In the genomic region with DNA sequence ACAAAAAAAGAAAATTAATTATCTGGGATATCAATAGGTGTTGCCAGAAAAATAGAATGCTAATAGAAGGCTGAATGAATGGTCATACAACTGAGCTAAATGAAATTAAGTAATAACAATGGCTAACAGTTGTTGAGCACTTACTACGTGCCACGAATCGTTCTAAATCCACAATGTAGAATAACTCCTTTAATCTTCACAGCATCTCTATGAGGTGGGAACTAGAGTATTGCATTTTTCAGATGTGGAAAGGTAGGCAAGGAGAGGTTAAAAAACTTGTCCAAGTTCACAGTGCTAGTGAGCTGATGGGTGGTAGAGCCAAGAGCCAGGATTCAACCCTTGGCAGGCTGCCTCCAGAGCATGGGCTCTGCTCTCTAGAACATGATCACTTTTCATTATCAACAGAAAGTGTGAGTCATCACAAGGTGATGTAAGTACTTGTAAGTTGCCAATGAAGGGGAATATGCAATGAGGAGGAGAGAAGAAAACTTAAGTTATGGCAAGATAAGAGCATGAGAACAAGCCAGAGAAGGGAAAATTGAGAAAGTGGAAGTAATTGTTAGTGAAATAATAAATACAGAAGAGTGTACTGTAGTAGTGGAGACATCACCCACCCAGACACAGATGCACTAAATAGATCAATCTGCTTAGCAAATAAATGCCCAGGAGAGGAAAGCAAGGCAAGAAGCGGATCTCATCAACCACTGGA, we compare ENCODE assay signal across 1 cellular context.
A peak's percentile ranks its signal among the peaks of the same experiment; 100 is the strongest.
TF ChIP-seq lines count a peak whose summit lies in the region.

No MANE protein-coding gene starts in this region.

TF ChIP-seq in K562, 482 proteins besides CTCF, POLR2A, EP300 and RAD21 (continued from another document):
- TF ChIP-seq, protein P1, sequence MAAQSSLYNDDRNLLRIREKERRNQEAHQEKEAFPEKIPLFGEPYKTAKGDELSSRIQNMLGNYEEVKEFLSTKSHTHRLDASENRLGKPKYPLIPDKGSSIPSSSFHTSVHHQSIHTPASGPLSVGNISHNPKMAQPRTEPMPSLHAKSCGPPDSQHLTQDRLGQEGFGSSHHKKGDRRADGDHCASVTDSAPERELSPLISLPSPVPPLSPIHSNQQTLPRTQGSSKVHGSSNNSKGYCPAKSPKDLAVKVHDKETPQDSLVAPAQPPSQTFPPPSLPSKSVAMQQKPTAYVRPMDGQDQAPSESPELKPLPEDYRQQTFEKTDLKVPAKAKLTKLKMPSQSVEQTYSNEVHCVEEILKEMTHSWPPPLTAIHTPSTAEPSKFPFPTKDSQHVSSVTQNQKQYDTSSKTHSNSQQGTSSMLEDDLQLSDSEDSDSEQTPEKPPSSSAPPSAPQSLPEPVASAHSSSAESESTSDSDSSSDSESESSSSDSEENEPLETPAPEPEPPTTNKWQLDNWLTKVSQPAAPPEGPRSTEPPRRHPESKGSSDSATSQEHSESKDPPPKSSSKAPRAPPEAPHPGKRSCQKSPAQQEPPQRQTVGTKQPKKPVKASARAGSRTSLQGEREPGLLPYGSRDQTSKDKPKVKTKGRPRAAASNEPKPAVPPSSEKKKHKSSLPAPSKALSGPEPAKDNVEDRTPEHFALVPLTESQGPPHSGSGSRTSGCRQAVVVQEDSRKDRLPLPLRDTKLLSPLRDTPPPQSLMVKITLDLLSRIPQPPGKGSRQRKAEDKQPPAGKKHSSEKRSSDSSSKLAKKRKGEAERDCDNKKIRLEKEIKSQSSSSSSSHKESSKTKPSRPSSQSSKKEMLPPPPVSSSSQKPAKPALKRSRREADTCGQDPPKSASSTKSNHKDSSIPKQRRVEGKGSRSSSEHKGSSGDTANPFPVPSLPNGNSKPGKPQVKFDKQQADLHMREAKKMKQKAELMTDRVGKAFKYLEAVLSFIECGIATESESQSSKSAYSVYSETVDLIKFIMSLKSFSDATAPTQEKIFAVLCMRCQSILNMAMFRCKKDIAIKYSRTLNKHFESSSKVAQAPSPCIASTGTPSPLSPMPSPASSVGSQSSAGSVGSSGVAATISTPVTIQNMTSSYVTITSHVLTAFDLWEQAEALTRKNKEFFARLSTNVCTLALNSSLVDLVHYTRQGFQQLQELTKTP (IDR thresholded peaks at IDR 0.05; ENCODE audit: low read depth in 1 of 2, partially characterized antibody in 2 of 2): peak in 1 of 2 experiments; percentile 74
- TF ChIP-seq, protein P2, sequence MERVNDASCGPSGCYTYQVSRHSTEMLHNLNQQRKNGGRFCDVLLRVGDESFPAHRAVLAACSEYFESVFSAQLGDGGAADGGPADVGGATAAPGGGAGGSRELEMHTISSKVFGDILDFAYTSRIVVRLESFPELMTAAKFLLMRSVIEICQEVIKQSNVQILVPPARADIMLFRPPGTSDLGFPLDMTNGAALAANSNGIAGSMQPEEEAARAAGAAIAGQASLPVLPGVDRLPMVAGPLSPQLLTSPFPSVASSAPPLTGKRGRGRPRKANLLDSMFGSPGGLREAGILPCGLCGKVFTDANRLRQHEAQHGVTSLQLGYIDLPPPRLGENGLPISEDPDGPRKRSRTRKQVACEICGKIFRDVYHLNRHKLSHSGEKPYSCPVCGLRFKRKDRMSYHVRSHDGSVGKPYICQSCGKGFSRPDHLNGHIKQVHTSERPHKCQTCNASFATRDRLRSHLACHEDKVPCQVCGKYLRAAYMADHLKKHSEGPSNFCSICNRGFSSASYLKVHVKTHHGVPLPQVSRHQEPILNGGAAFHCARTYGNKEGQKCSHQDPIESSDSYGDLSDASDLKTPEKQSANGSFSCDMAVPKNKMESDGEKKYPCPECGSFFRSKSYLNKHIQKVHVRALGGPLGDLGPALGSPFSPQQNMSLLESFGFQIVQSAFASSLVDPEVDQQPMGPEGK (CRISPR knock-in tag; IDR thresholded peaks at IDR 0.05; ENCODE audit: borderline replicate concordance): no peak
- TF ChIP-seq ZSCAN32 (CRISPR knock-in tag; IDR thresholded peaks at IDR 0.05) (peak; percentile 78; the same call in 1 of the 2 replicates), HDGF (IDR thresholded peaks at IDR 0.05) (no peak), SOX6 (IDR thresholded peaks at IDR 0.05) (peak; percentile 76), GATAD2A (IDR thresholded peaks at IDR 0.05) (no peak), KAT7 (CRISPR knock-in tag; IDR thresholded peaks at IDR 0.05; ENCODE audit: borderline replicate concordance) (no peak), MED1 (CRISPR knock-in tag; IDR thresholded peaks at IDR 0.05; ENCODE audit: borderline replicate concordance) (no peak), ZNF354B (CRISPR knock-in tag; IDR thresholded peaks at IDR 0.05) (no peak), MAFG (tag; conservative IDR thresholded peaks at IDR 0.05) (0 out of 2 replicates have a peak, but pooled peaks have one; percentile 10), PML (IDR thresholded peaks at IDR 0.05; ENCODE audit: low read length) (no peak; the same call in 1 of the 2 replicates), RBM34 (IDR thresholded peaks at IDR 0.05; ENCODE audit: borderline replicate concordance, insufficient read depth, low read length) (no peak), NCOA6 (IDR thresholded peaks at IDR 0.05) (no peak), COPS2 (conservative IDR thresholded peaks at IDR 0.05) (no peak)
- TF ChIP-seq, protein P3, sequence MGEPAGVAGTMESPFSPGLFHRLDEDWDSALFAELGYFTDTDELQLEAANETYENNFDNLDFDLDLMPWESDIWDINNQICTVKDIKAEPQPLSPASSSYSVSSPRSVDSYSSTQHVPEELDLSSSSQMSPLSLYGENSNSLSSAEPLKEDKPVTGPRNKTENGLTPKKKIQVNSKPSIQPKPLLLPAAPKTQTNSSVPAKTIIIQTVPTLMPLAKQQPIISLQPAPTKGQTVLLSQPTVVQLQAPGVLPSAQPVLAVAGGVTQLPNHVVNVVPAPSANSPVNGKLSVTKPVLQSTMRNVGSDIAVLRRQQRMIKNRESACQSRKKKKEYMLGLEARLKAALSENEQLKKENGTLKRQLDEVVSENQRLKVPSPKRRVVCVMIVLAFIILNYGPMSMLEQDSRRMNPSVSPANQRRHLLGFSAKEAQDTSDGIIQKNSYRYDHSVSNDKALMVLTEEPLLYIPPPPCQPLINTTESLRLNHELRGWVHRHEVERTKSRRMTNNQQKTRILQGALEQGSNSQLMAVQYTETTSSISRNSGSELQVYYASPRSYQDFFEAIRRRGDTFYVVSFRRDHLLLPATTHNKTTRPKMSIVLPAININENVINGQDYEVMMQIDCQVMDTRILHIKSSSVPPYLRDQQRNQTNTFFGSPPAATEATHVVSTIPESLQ (CRISPR knock-in tag; IDR thresholded peaks at IDR 0.05): no peak
- TF ChIP-seq, protein P4, sequence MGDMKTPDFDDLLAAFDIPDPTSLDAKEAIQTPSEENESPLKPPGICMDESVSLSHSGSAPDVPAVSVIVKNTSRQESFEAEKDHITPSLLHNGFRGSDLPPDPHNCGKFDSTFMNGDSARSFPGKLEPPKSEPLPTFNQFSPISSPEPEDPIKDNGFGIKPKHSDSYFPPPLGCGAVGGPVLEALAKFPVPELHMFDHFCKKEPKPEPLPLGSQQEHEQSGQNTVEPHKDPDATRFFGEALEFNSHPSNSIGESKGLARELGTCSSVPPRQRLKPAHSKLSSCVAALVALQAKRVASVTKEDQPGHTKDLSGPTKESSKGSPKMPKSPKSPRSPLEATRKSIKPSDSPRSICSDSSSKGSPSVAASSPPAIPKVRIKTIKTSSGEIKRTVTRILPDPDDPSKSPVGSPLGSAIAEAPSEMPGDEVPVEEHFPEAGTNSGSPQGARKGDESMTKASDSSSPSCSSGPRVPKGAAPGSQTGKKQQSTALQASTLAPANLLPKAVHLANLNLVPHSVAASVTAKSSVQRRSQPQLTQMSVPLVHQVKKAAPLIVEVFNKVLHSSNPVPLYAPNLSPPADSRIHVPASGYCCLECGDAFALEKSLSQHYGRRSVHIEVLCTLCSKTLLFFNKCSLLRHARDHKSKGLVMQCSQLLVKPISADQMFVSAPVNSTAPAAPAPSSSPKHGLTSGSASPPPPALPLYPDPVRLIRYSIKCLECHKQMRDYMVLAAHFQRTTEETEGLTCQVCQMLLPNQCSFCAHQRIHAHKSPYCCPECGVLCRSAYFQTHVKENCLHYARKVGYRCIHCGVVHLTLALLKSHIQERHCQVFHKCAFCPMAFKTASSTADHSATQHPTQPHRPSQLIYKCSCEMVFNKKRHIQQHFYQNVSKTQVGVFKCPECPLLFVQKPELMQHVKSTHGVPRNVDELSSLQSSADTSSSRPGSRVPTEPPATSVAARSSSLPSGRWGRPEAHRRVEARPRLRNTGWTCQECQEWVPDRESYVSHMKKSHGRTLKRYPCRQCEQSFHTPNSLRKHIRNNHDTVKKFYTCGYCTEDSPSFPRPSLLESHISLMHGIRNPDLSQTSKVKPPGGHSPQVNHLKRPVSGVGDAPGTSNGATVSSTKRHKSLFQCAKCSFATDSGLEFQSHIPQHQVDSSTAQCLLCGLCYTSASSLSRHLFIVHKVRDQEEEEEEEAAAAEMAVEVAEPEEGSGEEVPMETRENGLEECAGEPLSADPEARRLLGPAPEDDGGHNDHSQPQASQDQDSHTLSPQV (IDR thresholded peaks at IDR 0.05): no peak
- TF ChIP-seq, protein P5, sequence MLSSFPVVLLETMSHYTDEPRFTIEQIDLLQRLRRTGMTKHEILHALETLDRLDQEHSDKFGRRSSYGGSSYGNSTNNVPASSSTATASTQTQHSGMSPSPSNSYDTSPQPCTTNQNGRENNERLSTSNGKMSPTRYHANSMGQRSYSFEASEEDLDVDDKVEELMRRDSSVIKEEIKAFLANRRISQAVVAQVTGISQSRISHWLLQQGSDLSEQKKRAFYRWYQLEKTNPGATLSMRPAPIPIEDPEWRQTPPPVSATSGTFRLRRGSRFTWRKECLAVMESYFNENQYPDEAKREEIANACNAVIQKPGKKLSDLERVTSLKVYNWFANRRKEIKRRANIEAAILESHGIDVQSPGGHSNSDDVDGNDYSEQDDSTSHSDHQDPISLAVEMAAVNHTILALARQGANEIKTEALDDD (IDR thresholded peaks at IDR 0.05): peak; percentile 46; the same call in 1 of the 2 replicates
TF ChIP-seq in K562: peak in this region for 59.
